ENCODE assay signal across 13 cellular contexts in the genomic region with DNA sequence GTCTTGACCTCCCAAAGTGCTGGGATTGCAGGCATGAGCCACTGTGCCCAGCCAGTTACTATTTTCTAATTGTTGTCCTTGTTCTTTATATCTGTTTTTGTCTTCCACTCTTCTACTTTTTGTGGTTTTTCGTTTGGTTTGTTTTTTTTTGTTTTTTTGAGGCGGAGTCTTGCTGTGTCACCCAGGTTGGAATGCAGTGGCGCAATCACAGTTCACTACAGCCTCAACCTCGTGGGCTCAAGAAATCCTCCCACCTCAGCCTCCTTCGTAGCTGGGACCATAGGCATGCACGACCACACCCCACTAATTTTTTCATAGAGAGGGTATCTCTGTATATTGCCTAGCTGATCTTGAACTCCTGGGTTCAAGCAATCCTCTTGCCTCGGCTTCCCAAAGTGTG.
A peak's percentile ranks its signal among the peaks of the same experiment; 100 is the strongest.
DNase-seq lines count a peak whose midpoint lies in the region; ATAC-seq and TF ChIP-seq lines count a peak whose summit lies in the region.
"Had no signal": no experiment of that assay in that cellular context is flagged by ENCODE, and none has a peak within 500 bp of the region (broad histone marks: within the 10 kb centered on the region; RNA-seq: fewer than 3 reads in every experiment).

No MANE protein-coding gene starts in this region.

- WGBS in mesendoderm (ENCODE audit: extremely low coverage, insufficient coverage, low lambda C conversion rate) = no CpG with 5 or more reads among the region's 7 CpGs

- no peak overlapping the region for H3K18ac ChIP-seq in mesendoderm (ENCODE audit: low read length)

- no peak overlapping the region for H3K23ac ChIP-seq in mesendoderm (ENCODE audit: low read length)

- H3K56ac ChIP-seq in mesendoderm (ENCODE audit: low read length) = no peak overlapping the region

- H2AFZ ChIP-seq in DND-41 (ENCODE audit: low read depth, low read length) (no peak overlapping the region), HCT116 (ENCODE audit: low read depth, low read length, poor library complexity, severe bottlenecking) (no peak overlapping the region)
- H2AFZ ChIP-seq: GM23338 had no signal

- H3K27me3 ChIP-seq in DND-41 (ENCODE audit: insufficient read depth, low read length, poor library complexity) = no peaks in the 10 kb centered on the region
- no peaks in the 10 kb centered on the region for H3K27me3 ChIP-seq in HCT116 (ENCODE audit: insufficient read depth, low read length)
- no peaks in the 10 kb centered on the region for H3K27me3 ChIP-seq in mesendoderm (ENCODE audit: insufficient read depth, low read length, poor library complexity)

- H3K4ac ChIP-seq in mesendoderm (ENCODE audit: low read depth, low read length) = no peak overlapping the region

- no peak overlapping the region for H4K5ac ChIP-seq in mesendoderm (ENCODE audit: low read length)

- no peak overlapping the region for H2BK15ac ChIP-seq in mesendoderm (replicated peaks; ENCODE audit: low read depth)

- TF ChIP-seq POLR2A in HCT116 (IDR thresholded peaks at IDR 0.05; ENCODE audit: borderline replicate concordance, extremely low read depth, insufficient read depth, insufficient read length) = no peak

- ATAC-seq in DND-41 (ENCODE audit: insufficient read depth, low read depth) (no peak), HCT116 (no peak)
- ATAC-seq: GM23338 had no signal

- RAD21 ChIA-PET in HCT116 (lab: Charles Lee; ENCODE audit: low non-redundant PET in 1 of 2, low total read pairs in 2 of 2, uncharacterized antibody in 2 of 2, unreplicated experiment in 2 of 2) = no interaction called here

- H3K27ac Mint-ChIP-seq in nephron progenitor cell = no peak overlapping the region
- H3K27ac Mint-ChIP-seq: CD14-positive monocyte, GM23338 had no signal

- peaks cover 34% of the 10 kb centered on the region for H3K9me3 Mint-ChIP-seq in nephron progenitor cell
- H3K9me3 Mint-ChIP-seq: GM23338 had no signal

- H3K4me1 Mint-ChIP-seq in nephron progenitor cell = no peaks in the 10 kb centered on the region

- H3K9me2 ChIP-seq in HCT116 (ENCODE audit: insufficient read depth) = no peaks in the 10 kb centered on the region

- H2AK5ac ChIP-seq in mesendoderm (ENCODE audit: low read length) = no peak overlapping the region

- TF ChIP-seq CTCF in DND-41 (IDR thresholded peaks at IDR 0.05; ENCODE audit: borderline replicate concordance, extremely low read depth, low read length, poor library complexity, severe bottlenecking) (no peak), HCT116 (IDR thresholded peaks at IDR 0.05 in 2 of 3, conservative IDR thresholded peaks at IDR 0.05 in 1 of 3; ENCODE audit: borderline replicate concordance in 1 of 3, insufficient read depth in 1 of 3, low read depth in 2 of 3, low read length in 2 of 3) (no peak), fibroblast of pulmonary artery (IDR thresholded peaks at IDR 0.05; ENCODE audit: low read length, missing control alignments) (no peak), nephron progenitor cell (IDR thresholded peaks at IDR 0.05) (no peak)

- H3K79me1 ChIP-seq in mesendoderm (ENCODE audit: low read length) = no peaks in the 10 kb centered on the region

- H3K27me3 Mint-ChIP-seq in nephron progenitor cell (ENCODE audit: low read depth, poor library complexity) = no peaks in the 10 kb centered on the region

- H3K4me1 ChIP-seq in DND-41 (ENCODE audit: insufficient read depth, low read length) (peaks cover 80% of the 10 kb centered on the region), HCT116 (ENCODE audit: control insufficient read depth in 1 of 2, insufficient read depth in 2 of 2, low read length in 2 of 2) (peaks cover 5 to 14% of the 10 kb centered on the region in 2 experiments; a peak in 2 of 4 replicates), mesendoderm (ENCODE audit: control insufficient read depth, low read depth, low read length) (no peaks in the 10 kb centered on the region)

- H3K79me2 ChIP-seq in DND-41 (ENCODE audit: insufficient read depth, low read length) (peaks cover 53% of the 10 kb centered on the region), HCT116 (ENCODE audit: insufficient read depth, low read length) (peaks cover 77% of the 10 kb centered on the region), mesendoderm (ENCODE audit: control insufficient read depth, insufficient read depth, low read length) (no peaks in the 10 kb centered on the region)

- no peak overlapping the region for H3K4me3 Mint-ChIP-seq in nephron progenitor cell
- H3K4me3 Mint-ChIP-seq: CD14-positive monocyte, GM23338 had no signal

- intact Hi-C loops in HCT116 (cut with micrococcal nuclease) = no loop called here

- H2BK5ac ChIP-seq in mesendoderm (ENCODE audit: low read length) = no peak overlapping the region

- BruUV-seq in HCT116 (replicated peaks; lab: Mats Ljungman, UMichigan) = no TSS peak

- H2BK120ac ChIP-seq in mesendoderm (ENCODE audit: low read depth, low read length) = no peak overlapping the region

- CTCF ChIA-PET in HCT116 (lab: Charles Lee) = no interaction called here

- no peak overlapping the region for H4K8ac ChIP-seq in mesendoderm (ENCODE audit: low read depth, low read length)

- no peak overlapping the region for H3K9ac ChIP-seq in DND-41 (ENCODE audit: low read depth, low read length)
- no peak overlapping the region for H3K9ac ChIP-seq in HCT116 (ENCODE audit: low read length)
- H3K9ac ChIP-seq in mesendoderm (ENCODE audit: low read length) = no peak overlapping the region

- TF ChIP-seq RAD21 in HCT116 (IDR thresholded peaks at IDR 0.05; ENCODE audit: low read depth) = no peak

- POLR2A ChIA-PET in HCT116 (lab: Charles Lee) = no interaction called here

- peaks cover 26% of the 10 kb centered on the region for H3K9me3 ChIP-seq in DND-41 (ENCODE audit: insufficient read depth, low read length, severe bottlenecking)
- H3K9me3 ChIP-seq in HCT116 (ENCODE audit: control insufficient read depth in 1 of 2, insufficient read depth in 1 of 2, low read depth in 1 of 2, low read length in 2 of 2) = no peaks in the 10 kb centered on the region

- peaks cover 41% of the 10 kb centered on the region for H3K36me3 Mint-ChIP-seq in nephron progenitor cell (ENCODE audit: low read depth)

- H4K20me1 ChIP-seq in DND-41 (ENCODE audit: insufficient read depth, low read length) (no peaks in the 10 kb centered on the region), HCT116 (ENCODE audit: insufficient read depth) (no peaks in the 10 kb centered on the region)

- peak overlapping the region; percentile 43; the same call in 1 of the 2 replicates for H3K27ac ChIP-seq in DND-41 (ENCODE audit: low read length)
- no peak overlapping the region; the same call in 1 of the 2 replicates for H3K27ac ChIP-seq in HCT116 (ENCODE audit: low read depth, low read length)
- H3K27ac ChIP-seq in mesendoderm (ENCODE audit: low read depth, low read length) = no peak overlapping the region
- H3K27ac ChIP-seq: RWPE1 had no signal

- H3K36me3 ChIP-seq in DND-41 (ENCODE audit: insufficient read depth, low read length) (peaks cover 28% of the 10 kb centered on the region), HCT116 (ENCODE audit: control insufficient read depth in 1 of 2, insufficient read depth in 2 of 2, low read length in 2 of 2) (0 out of 4 replicates have a peak, but pooled peaks cover 0 to 8% of the 10 kb centered on the region in 2 experiments), mesendoderm (ENCODE audit: control insufficient read depth, insufficient read depth, low read length) (no peaks in the 10 kb centered on the region)

- H3K4me2 ChIP-seq in DND-41 (ENCODE audit: insufficient read depth, low read length) (no peak overlapping the region), HCT116 (ENCODE audit: low read length) (no peak overlapping the region), mesendoderm (ENCODE audit: low read length) (no peak overlapping the region)
- H3K4me2 ChIP-seq: GM23338 had no signal

- H3K4me3 ChIP-seq in DND-41 (ENCODE audit: low read depth in 1 of 2, low read length in 2 of 2) (no peak overlapping the region), HCT116 (replicated peaks in 1 of 2; ENCODE audit: low read depth in 1 of 2, low read length in 2 of 2) (no peak overlapping the region), fibroblast of pulmonary artery (replicated peaks; ENCODE audit: low read depth, low read length) (no peak overlapping the region), mesendoderm (ENCODE audit: low read length) (no peak overlapping the region)
- H3K4me3 ChIP-seq: GM23338 had no signal

- DNase-seq in DND-41 = no peak
- no peak for DNase-seq in HCT116 (ENCODE audit: low read depth, low spot score)
- peak; percentile 29 for DNase-seq in RPMI7951 (ENCODE audit: low read depth)
- DNase-seq in fibroblast of pulmonary artery (ENCODE audit: low read depth) = peak; percentile 29
- no peak for DNase-seq in mesendoderm
- DNase-seq in nephron progenitor cell = no peak
- no peak for DNase-seq in activated gamma-delta T cell (lab: John Stamatoyannopoulos, UW)
- DNase-seq: Karpas-422, NCI-H1694 treated with DMSO at 0.1 percent for 48 hours, NCI-H524 had no signal

TF ChIP-seq in HCT116, 20 proteins besides CTCF, POLR2A, EP300 and RAD21:
- TF ChIP-seq JUND (IDR thresholded peaks at IDR 0.05) (0 out of 2 replicates have a peak, but pooled peaks have one; percentile 16), SP1 (IDR thresholded peaks at IDR 0.05; ENCODE audit: low read depth) (0 out of 2 replicates have a peak, but pooled peaks have one; percentile 9), ZFX (IDR thresholded peaks at IDR 0.05) (no peak), CEBPB (IDR thresholded peaks at IDR 0.05; ENCODE audit: low read depth) (peak; percentile 77; the same call in 1 of the 2 replicates), SIN3A (IDR thresholded peaks at IDR 0.05; ENCODE audit: low read depth) (no peak)

Comparison
In these comparisons a context has a peak if more than half of its experiments do, and no peak if none do; other contexts are left out.
1. DNase-seq: peak in RPMI7951 (single experiment) and fibroblast of pulmonary artery (single experiment); none in DND-41 (single experiment), HCT116 (single experiment), mesendoderm (single experiment), nephron progenitor cell (single experiment) and activated gamma-delta T cell (single experiment).